In the genomic region with DNA sequence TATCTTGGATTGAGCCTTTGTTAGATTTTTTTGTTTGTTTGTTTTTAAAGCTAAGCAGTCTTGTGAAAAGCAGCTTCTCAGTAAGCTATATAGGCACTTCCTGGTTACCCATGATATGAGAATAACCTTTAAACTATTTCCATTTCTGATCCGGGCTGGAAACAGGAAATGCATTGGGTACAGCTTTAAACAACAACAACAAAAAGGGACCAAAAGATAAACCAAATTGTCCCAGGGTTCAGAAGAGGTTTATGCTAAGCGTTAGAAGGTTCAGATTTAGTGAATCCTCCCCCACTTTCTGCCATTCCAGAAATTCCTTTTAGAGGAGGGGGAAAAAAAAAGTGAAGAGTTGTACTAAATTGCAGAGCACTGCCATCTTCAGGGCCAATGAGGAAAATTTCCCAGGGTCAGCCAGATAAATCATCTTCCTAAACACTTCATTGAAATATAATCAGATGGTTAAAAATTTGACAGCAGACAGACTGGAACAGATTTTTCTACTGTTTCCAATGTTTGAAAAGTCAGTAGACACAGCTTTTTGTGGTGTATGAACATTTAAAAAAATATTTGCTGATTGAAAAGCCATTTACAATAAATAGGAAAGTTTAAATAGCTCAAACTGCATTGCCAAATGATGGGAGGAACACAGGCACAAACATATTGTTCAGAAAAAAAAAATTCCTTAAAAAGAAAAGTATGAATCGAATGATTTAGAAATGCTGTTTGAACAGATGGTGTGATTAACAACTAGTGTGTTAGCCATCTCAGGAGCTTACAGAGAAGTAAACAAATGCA, we compare ENCODE assay signal across 9 cellular contexts.
DNase-seq lines count a peak whose midpoint lies in the region; ATAC-seq and TF ChIP-seq lines count a peak whose summit lies in the region.
"Had no signal": no experiment of that assay in that cellular context is flagged by ENCODE, and none has a peak within 500 bp of the region (broad histone marks: within the 10 kb centered on the region; RNA-seq: fewer than 3 reads in every experiment).

No MANE protein-coding gene starts in this region.

- POLR2A ChIA-PET in AG04450 (lab: Yijun Ruan, JAX) = interaction anchor here (0.7 kb wide), 3 partner anchors 19 to 761 kb away, joined by 3 read pairs; no protein-coding TSS in a partner anchor

- ATAC-seq in left lobe of liver (peak; percentile 93), HG03432 (IDR thresholded peaks at IDR 0.05; ENCODE audit: unreplicated experiment) (no peak)
- ATAC-seq: naive thymus-derived CD8-positive, alpha-beta T cell had no signal

- H3K4me3 Mint-ChIP-seq in type B pancreatic cell = peak overlapping the region; percentile 78
- H3K4me3 Mint-ChIP-seq: naive thymus-derived CD8-positive, alpha-beta T cell had no signal

- H3K27me3 Mint-ChIP-seq in type B pancreatic cell = no peaks in the 10 kb centered on the region

- TF ChIP-seq CTCF in AG04450 (IDR thresholded peaks at IDR 0.05; ENCODE audit: low read depth, low read length) = peak; percentile 86
- peak; percentile 58 for TF ChIP-seq CTCF in GM13977 (IDR thresholded peaks at IDR 0.05; ENCODE audit: extremely low read depth, insufficient read depth, missing control alignments)
- TF ChIP-seq CTCF in type B pancreatic cell (conservative IDR thresholded peaks at IDR 0.05) = peak; percentile 83

- no peaks in the 10 kb centered on the region for H3K9me3 ChIP-seq in AG04450 (ENCODE audit: control insufficient read depth, insufficient read depth, low read length)

- H3K4me3 ChIP-seq in AG04450 (ENCODE audit: low read depth, low read length) = no peak overlapping the region

- peaks cover 20% of the 10 kb centered on the region for H3K4me1 Mint-ChIP-seq in type B pancreatic cell (ENCODE audit: unreplicated experiment)
- H3K4me1 Mint-ChIP-seq: naive thymus-derived CD8-positive, alpha-beta T cell had no signal

- H3K27me3 ChIP-seq in AG04450 (ENCODE audit: control insufficient read depth, insufficient read depth, low read length) = no peaks in the 10 kb centered on the region

- CTCF ChIA-PET in AG04450 (lab: Charles Lee) = interaction anchor here (0.6 to 3.5 kb wide), 67 partner anchors 8 to 1041 kb away, joined by 3 to 28 read pairs (median 4); a partner anchor contains a TSS

- no peaks in the 10 kb centered on the region for H3K36me3 Mint-ChIP-seq in type B pancreatic cell
- H3K36me3 Mint-ChIP-seq: naive thymus-derived CD8-positive, alpha-beta T cell had no signal

- in situ Hi-C loops in GM13977 (cut with MboI; ENCODE audit: low pct_unique_long_range_greater_than_20kb, low sequenced_read_pairs, unreplicated experiment) = no loop called here

- no peaks in the 10 kb centered on the region for H3K9me3 Mint-ChIP-seq in type B pancreatic cell
- H3K9me3 Mint-ChIP-seq: naive thymus-derived CD8-positive, alpha-beta T cell had no signal

- H3K27ac ChIP-seq in AG04450 (ENCODE audit: low read depth, low read length) = no peak overlapping the region

- H3K27ac Mint-ChIP-seq in type B pancreatic cell = peak overlapping the region; percentile 96
- H3K27ac Mint-ChIP-seq: naive thymus-derived CD8-positive, alpha-beta T cell had no signal

- DNase-seq in AG04450 (ENCODE audit: low read depth, low spot score) (peak; percentile 59), GM13977 (ENCODE audit: low spot score) (no peak), NCI-H524 (lab: John Stamatoyannopoulos, UW) (peak; percentile 54 to 58), cerebellar cortex (ENCODE audit: low spot score) (peak; percentile 27), left lobe of liver (ENCODE audit: low spot score) (no peak), type B pancreatic cell (ENCODE audit: extremely low spot score, unreplicated experiment) (no peak), GM19240 (ENCODE audit: insufficient read length, low spot score) (no peak)

Comparison
In these comparisons a context has a peak if more than half of its experiments do, and no peak if none do; other contexts are left out.
1. DNase-seq: peak in AG04450 (single experiment), NCI-H524 (2 of 2) and cerebellar cortex (single experiment); none in GM13977 (single experiment), left lobe of liver (single experiment), type B pancreatic cell (single experiment) and GM19240 (single experiment).
2. Peak in every context shown above with its lines, with median percentiles within 50 percentile points of each other: CTCF ChIP-seq.